ENCODE assay signal across 27 cellular contexts in the genomic region with DNA sequence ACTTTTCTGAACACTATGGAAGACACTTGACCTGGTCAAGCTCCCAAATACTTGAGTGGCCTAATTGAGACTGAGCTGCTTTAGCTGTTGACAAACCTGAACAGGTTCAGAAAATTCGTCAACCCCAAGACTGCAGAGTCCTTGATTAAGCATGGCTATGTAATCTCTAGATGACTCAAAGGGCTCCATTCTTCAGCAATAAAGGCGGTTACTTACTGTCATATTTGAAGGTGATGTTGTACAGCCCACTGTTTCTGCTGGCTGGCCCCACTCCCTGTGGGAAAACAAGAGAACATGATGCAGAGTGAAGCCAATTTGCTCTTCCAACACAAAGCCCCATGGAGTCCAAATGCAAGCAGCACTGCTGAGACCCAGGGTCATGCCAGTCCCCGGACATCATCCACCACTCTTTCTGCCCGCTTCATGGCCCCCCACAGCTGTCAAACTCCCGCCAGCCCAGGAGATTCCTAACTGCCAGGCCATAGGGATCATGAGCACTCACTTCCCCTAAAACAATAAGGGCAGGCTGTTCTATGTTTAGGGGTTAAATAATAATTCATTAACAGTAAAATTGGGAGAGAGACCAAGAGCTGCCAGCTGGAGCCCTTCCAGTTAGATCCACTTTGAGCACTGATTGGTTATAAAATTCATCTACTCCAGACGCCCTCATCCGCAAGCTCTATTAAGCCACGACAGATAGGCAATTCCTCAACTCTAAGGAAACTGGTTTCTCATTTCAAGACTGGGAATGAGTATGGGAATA. TPM values are rescaled to one million over a fixed set of nuclear protein-coding genes. Genes with fewer than 3 reads are reported as not detected.
DNase-seq lines count a peak whose midpoint lies in the region; ATAC-seq and TF ChIP-seq lines count a peak whose summit lies in the region.
"Had no signal": no experiment of that assay in that cellular context is flagged by ENCODE, and none has a peak within 500 bp of the region (broad histone marks: within the 10 kb centered on the region; RNA-seq: fewer than 3 reads in every experiment).

No MANE protein-coding gene starts in this region.

- H3K4me3 ChIP-seq in right atrium auricular region: no peak overlapping the region
- no peak overlapping the region for H3K4me3 ChIP-seq in fibroblast of villous mesenchyme (ENCODE audit: low read depth, low read length)
- no peak overlapping the region for H3K4me3 ChIP-seq in neuronal stem cell (ENCODE audit: low read length in 2 of 2)
- H3K4me3 ChIP-seq: BLaER1 treated with 17β-estradiol and CSF1 and Interleukin-3, amounts not matched to agents 10 nM and 100 nM; esophagus squamous epithelium; prostate gland; SJSA1; thyroid gland had no signal

- no peak overlapping the region for H2BK12ac ChIP-seq in neuronal stem cell (ENCODE audit: low read length)

- TF ChIP-seq CTCF in right atrium auricular region (IDR thresholded peaks at IDR 0.05): no peak
- TF ChIP-seq CTCF in fibroblast of villous mesenchyme (IDR thresholded peaks at IDR 0.05; ENCODE audit: insufficient read depth, low read depth, low read length): no peak

- peak; percentile 66 for ATAC-seq in Right ventricle myocardium superior (ENCODE audit: poor library complexity)
- ATAC-seq: activated CD8-positive, alpha-beta memory T cell treated with anti-CD3 and anti-CD28 coated beads, Interleukin-2, amount 10 ng/mL, durations not matched to agents 7 days and 5 days; natural killer cell treated with Interleukin-12 subunit alpha and Interleukin-12 subunit beta and Interleukin-15 and Interleukin-18, amount 100 ng/mL, for 72 hours; stimulated activated naive B cell treated with anti-CD40 and anti-IgM and Interleukin-4, amounts not matched to agents 10 μg/mL and 1 μg/mL and 100 μg/mL, for 72 hours had no signal

- peak overlapping the region; percentile 67 for H2AK5ac ChIP-seq in neuronal stem cell (ENCODE audit: low read depth, low read length)

- no peak overlapping the region for H2BK5ac ChIP-seq in neuronal stem cell (ENCODE audit: low read length)

- intact Hi-C loops in Right ventricle myocardium superior (cut with DNase I): no loop called here

- no peak overlapping the region for H3K18ac ChIP-seq in neuronal stem cell (ENCODE audit: low read length)

- H3K23ac ChIP-seq in neuronal stem cell (ENCODE audit: low read depth, low read length, poor library complexity): no peak overlapping the region

- H3K4ac ChIP-seq in neuronal stem cell (ENCODE audit: low read length): no peak overlapping the region

- H2BK120ac ChIP-seq in neuronal stem cell (ENCODE audit: low read depth, low read length): no peak overlapping the region

- no peaks in the 10 kb centered on the region for H3K27me3 ChIP-seq in right atrium auricular region
- H3K27me3 ChIP-seq in neuronal stem cell (ENCODE audit: control insufficient read depth in 3 of 3, insufficient read depth in 3 of 3, low read depth in 1 of 3, low read length in 3 of 3): no peaks in the 10 kb centered on the region
- H3K27me3 ChIP-seq: BLaER1 treated with 17β-estradiol and CSF1 and Interleukin-3, amounts not matched to agents 10 nM and 100 nM; esophagus squamous epithelium; SJSA1; thyroid gland had no signal

- peaks cover 8% of the 10 kb centered on the region for H3K79me1 ChIP-seq in neuronal stem cell (ENCODE audit: low read depth, low read length)

- H4K91ac ChIP-seq in neuronal stem cell (ENCODE audit: low read depth, low read length, poor library complexity): no peak overlapping the region

- no peaks in the 10 kb centered on the region for H3K36me3 ChIP-seq in right atrium auricular region
- peaks cover 6 to 31% of the 10 kb centered on the region in 2 donors for H3K36me3 ChIP-seq in neuronal stem cell (replicated peaks in 1 of 2; ENCODE audit: control insufficient read depth in 2 of 2, insufficient read depth in 2 of 2, low read length in 2 of 2)
- H3K36me3 ChIP-seq: BLaER1 treated with 17β-estradiol and CSF1 and Interleukin-3, amounts not matched to agents 10 nM and 100 nM; esophagus squamous epithelium; prostate gland; SJSA1; thyroid gland had no signal

- H4K8ac ChIP-seq in neuronal stem cell (ENCODE audit: low read depth, low read length): no peak overlapping the region

- H3K4me1 ChIP-seq in right atrium auricular region: no peaks in the 10 kb centered on the region
- peaks cover 0 to 15% of the 10 kb centered on the region in 2 donors for H3K4me1 ChIP-seq in neuronal stem cell (ENCODE audit: control insufficient read depth in 2 of 2, insufficient read depth in 1 of 2, low read depth in 1 of 2, low read length in 2 of 2)
- H3K4me1 ChIP-seq: BLaER1 treated with 17β-estradiol and CSF1 and Interleukin-3, amounts not matched to agents 10 nM and 100 nM; prostate gland; SJSA1; thyroid gland had no signal

- no peak overlapping the region for H3K4me2 ChIP-seq in neuronal stem cell (ENCODE audit: insufficient read depth, low read length, poor library complexity, severe bottlenecking)
- H3K4me2 ChIP-seq: BLaER1 treated with 17β-estradiol and CSF1 and Interleukin-3, amounts not matched to agents 10 nM and 100 nM; KMS-11 had no signal

- no CpG with 5 or more reads among the region's 8 CpGs for WGBS in neuronal stem cell (ENCODE audit: extremely low coverage in 2 of 2, insufficient read length in 2 of 2, insufficient replicate concordance in 1 of 2), 2 donors

- H2BK15ac ChIP-seq in neuronal stem cell (ENCODE audit: low read length): no peak overlapping the region

- DNase-seq in Right ventricle myocardium superior: no peak
- DNase-seq in right atrium auricular region (ENCODE audit: low spot score): no peak
- peak; percentile 50 for DNase-seq in fibroblast of villous mesenchyme (ENCODE audit: low read depth)
- no peak for DNase-seq in neuronal stem cell (ENCODE audit: low spot score)
- no peak for DNase-seq in 8988T
- DNase-seq in OCI-M1 (lab: John Stamatoyannopoulos, UW): no peak
- DNase-seq in pons (ENCODE audit: low spot score): no peak
- DNase-seq in KG1 (lab: John Stamatoyannopoulos, UW): no peak
- DNase-seq: ACHN; activated CD4-positive, alpha-beta T cell treated with anti-CD3 and anti-CD28 coated beads, Interleukin-2, amount 10 ng/mL, durations not matched to agents 24 days and 14 days; activated CD8-positive, alpha-beta memory T cell treated with anti-CD3 and anti-CD28 coated beads, Interleukin-2, amount 10 ng/mL, durations not matched to agents 7 days and 5 days; effector CD8-positive, alpha-beta T cell; EL; esophagus squamous epithelium; NCI-H187 treated with DMSO at 0.1 percent for 48 hours; NCI-H226; NCI-H774; small intestine; stimulated activated naive B cell treated with anti-CD40 and anti-IgM and Interleukin-4, amounts not matched to agents 10 μg/mL and 1 μg/mL and 100 μg/mL, for 72 hours; T-helper 2 cell; thyroid gland had no signal

- no peaks in the 10 kb centered on the region for H3K9me3 ChIP-seq in right atrium auricular region
- no peaks in the 10 kb centered on the region for H3K9me3 ChIP-seq in neuronal stem cell (replicated peaks in 1 of 2; ENCODE audit: control insufficient read depth in 2 of 2, insufficient read depth in 1 of 2, low read depth in 1 of 2, low read length in 2 of 2)
- H3K9me3 ChIP-seq: BLaER1 treated with 17β-estradiol and CSF1 and Interleukin-3, amounts not matched to agents 10 nM and 100 nM; esophagus squamous epithelium; prostate gland; SJSA1; thyroid gland had no signal

- no peak overlapping the region for H3K9ac ChIP-seq in neuronal stem cell (ENCODE audit: low read depth, low read length, poor library complexity)
- H3K9ac ChIP-seq: BLaER1 treated with 17β-estradiol and CSF1 and Interleukin-3, amounts not matched to agents 10 nM and 100 nM; KMS-11 had no signal

- no peak overlapping the region for H2AFZ ChIP-seq in neuronal stem cell (ENCODE audit: low read length)

- H3K27ac ChIP-seq in right atrium auricular region: no peak overlapping the region
- no peak overlapping the region for H3K27ac ChIP-seq in neuronal stem cell (replicated peaks; ENCODE audit: low read length)
- H3K27ac ChIP-seq: BLaER1 treated with 17β-estradiol and CSF1 and Interleukin-3, amounts not matched to agents 10 nM and 100 nM; esophagus squamous epithelium; KMS-11; prostate gland; SJSA1; thyroid gland had no signal

- H3K14ac ChIP-seq in neuronal stem cell (ENCODE audit: low read length): no peak overlapping the region

RNA-seq across cellular contexts. Expression of a gene that starts 44.9 kb away (rescaled TPM):
- total RNA-seq in Right ventricle myocardium superior (5.0 TPM), right atrium auricular region (1 to 10 TPM; 2.1 to 2.8 TPM), fibroblast of villous mesenchyme (0.64 and 0.86 TPM in 2 replicates)
- polyA plus RNA-seq in neuronal stem cell (2013, experiment 1 of 2): 38.4 TPM
- polyA plus RNA-seq in neuronal stem cell (2013, experiment 2 of 2): 37.6 TPM
- total RNA-seq: SJSA1 had no signal

RNA-seq across cellular contexts. Expression of a gene that starts 59.8 kb away (rescaled TPM):
- total RNA-seq in Right ventricle myocardium superior: not detected
- total RNA-seq in right atrium auricular region: not detected
- total RNA-seq in fibroblast of villous mesenchyme: not detected in 2 replicates
- 0.28 TPM for polyA plus RNA-seq in neuronal stem cell (2013, experiment 1 of 2)
- polyA plus RNA-seq in neuronal stem cell (2013, experiment 2 of 2): 0.39 TPM
- total RNA-seq: activated CD4-positive, alpha-beta T cell treated with anti-CD3 and anti-CD28 coated beads, Interleukin-2, amount 10 ng/mL, durations not matched to agents 24 days and 14 days; activated CD8-positive, alpha-beta memory T cell treated with anti-CD3 and anti-CD28 coated beads, Interleukin-2, amount 10 ng/mL, durations not matched to agents 7 days and 5 days; mesenteric fat pad; natural killer cell treated with Interleukin-12 subunit alpha and Interleukin-12 subunit beta and Interleukin-15 and Interleukin-18, amount 100 ng/mL, for 72 hours; SJSA1; thyroid gland had no signal
